In the genomic region with DNA sequence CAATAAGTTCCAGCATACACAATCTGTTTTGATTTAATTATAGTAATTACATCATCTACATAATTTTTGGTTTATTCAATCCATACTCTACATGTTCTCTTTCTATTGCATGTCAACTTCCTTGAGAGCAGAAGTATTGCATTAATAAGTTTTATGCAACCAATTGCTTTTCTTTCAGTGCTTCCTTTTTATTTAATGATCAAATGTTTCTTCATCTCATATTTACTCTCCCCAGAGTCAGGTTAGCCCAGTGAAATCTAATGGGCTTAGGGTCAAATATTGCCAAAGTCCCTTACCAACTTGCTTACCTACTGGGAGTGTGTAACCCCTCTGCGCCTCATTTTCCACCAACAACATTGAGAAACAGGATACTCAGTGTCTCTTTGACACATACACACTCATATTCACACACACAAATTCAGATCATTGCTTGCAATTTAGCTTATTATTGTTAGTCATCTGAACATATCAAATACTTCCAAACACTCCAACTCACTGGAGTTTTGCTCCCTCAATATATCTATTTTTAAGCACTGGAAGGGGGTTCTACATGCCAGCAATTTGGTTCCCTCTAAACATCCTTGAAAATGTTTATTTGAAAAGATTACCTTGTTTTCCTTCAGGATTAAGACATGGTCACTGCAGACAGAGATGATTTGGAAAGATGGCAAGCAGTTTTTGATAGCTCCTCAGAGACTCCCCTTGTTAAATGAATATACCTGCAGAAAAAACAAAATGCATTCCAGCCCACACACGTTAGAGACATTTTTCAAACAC, we compare ENCODE assay signal across 14 cellular contexts.
DNase-seq lines count a peak whose midpoint lies in the region; ATAC-seq and TF ChIP-seq lines count a peak whose summit lies in the region.
"Had no signal": no experiment of that assay in that cellular context is flagged by ENCODE, and none has a peak within 500 bp of the region (broad histone marks: within the 10 kb centered on the region; RNA-seq: fewer than 3 reads in every experiment).

No MANE protein-coding gene starts in this region.

- ATAC-seq in left lobe of liver (peak; percentile 83), GM19328 (IDR thresholded peaks at IDR 0.05; ENCODE audit: unreplicated experiment) (no peak)
- ATAC-seq: stimulated activated memory B cell treated with anti-CD40 and anti-IgM and Interleukin-4, amounts not matched to agents 10 μg/mL and 1 μg/mL and 100 μg/mL, for 72 hours had no signal

- no peaks in the 10 kb centered on the region for H3K27me3 ChIP-seq in spleen (replicated peaks in 1 of 7)
- H3K27me3 ChIP-seq in Peyer's patch: no peaks in the 10 kb centered on the region
- H3K27me3 ChIP-seq: gastrocnemius medialis had no signal

- H3K36me3 ChIP-seq in SK-N-MC (ENCODE audit: insufficient read depth, low read length) (no peaks in the 10 kb centered on the region), spleen (no peaks in the 10 kb centered on the region), Peyer's patch (no peaks in the 10 kb centered on the region)
- H3K36me3 ChIP-seq: gastrocnemius medialis had no signal

- H3K27ac ChIP-seq in SK-N-MC (peak overlapping the region; percentile 14), spleen (peak overlapping the region in 7 of 8 donors; percentile 26 to 75 (median 56)), Peyer's patch (no peak overlapping the region)
- H3K27ac ChIP-seq: gastrocnemius medialis had no signal

- WGBS in spleen, 5 donors: 32 to 59% (median 52%) methylated on average over 2 of the region's 2 CpGs

- intact Hi-C loops in spleen (cut with DNase I; ENCODE audit: low total_unique reads): no loop called here

- DNase-seq in GM04503 (ENCODE audit: low read depth) (peak; percentile 31), SK-N-MC (ENCODE audit: low read depth, low spot score) (no peak), left lobe of liver (ENCODE audit: low spot score) (peak; percentile 52), spleen (no peak), Peyer's patch (no peak), NCI-H2107 treated with DMSO at 0.1 percent for 48 hours (lab: John Stamatoyannopoulos, UW; ENCODE audit: unreplicated experiment) (no peak)
- DNase-seq: activated CD4-positive, alpha-beta T cell treated with anti-CD3 and anti-CD28 coated beads, Interleukin-2, amount 10 ng/mL, durations not matched to agents 24 days and 14 days; COR-L47; effector CD4-positive, alpha-beta T cell; immature natural killer cell; stimulated activated CD4-positive, alpha-beta T cell treated with anti-CD3 and anti-CD28 coated beads, Interleukin-4, amount 100 ng/mL, for 24 hours had no signal

- H3K4me3 ChIP-seq in SK-N-MC: peak overlapping the region; percentile 35
- H3K4me3 ChIP-seq in spleen: no peak overlapping the region
- H3K4me3 ChIP-seq in Peyer's patch: no peak overlapping the region
- H3K4me3 ChIP-seq: gastrocnemius medialis had no signal

- TF ChIP-seq POLR2A in spleen (IDR thresholded peaks at IDR 0.05) (no peak), Peyer's patch (IDR thresholded peaks at IDR 0.05) (no peak)

- no peak overlapping the region for H3K9ac ChIP-seq in SK-N-MC (ENCODE audit: insufficient read length)

- H3K4me1 ChIP-seq in spleen (peaks cover 0 to 21% (median 8%) of the 10 kb centered on the region in 6 donors), Peyer's patch (no peaks in the 10 kb centered on the region)

- TF ChIP-seq CTCF in spleen (IDR thresholded peaks at IDR 0.05 in 8 of 11, conservative IDR thresholded peaks at IDR 0.05 in 3 of 11) (no peak), Peyer's patch (IDR thresholded peaks at IDR 0.05) (no peak)

- H3K9me3 ChIP-seq in SK-N-MC (ENCODE audit: low read depth, low read length) (no peaks in the 10 kb centered on the region), spleen (no peaks in the 10 kb centered on the region), Peyer's patch (no peaks in the 10 kb centered on the region)
- H3K9me3 ChIP-seq: gastrocnemius medialis had no signal

Comparison
In these comparisons a context has a peak if more than half of its experiments do, and no peak if none do; other contexts are left out.
1. DNase-seq: peak in GM04503 (single experiment) and left lobe of liver (single experiment); none in SK-N-MC (single experiment), spleen (single experiment), Peyer's patch (0 of 3) and NCI-H2107 treated with DMSO at 0.1 percent for 48 hours (single experiment).
2. H3K27ac ChIP-seq: peak in SK-N-MC (single experiment) and spleen (7 of 8); none in Peyer's patch (0 of 4).